Comparison of ENCODE assay signal across 10 cellular contexts in the genomic region with DNA sequence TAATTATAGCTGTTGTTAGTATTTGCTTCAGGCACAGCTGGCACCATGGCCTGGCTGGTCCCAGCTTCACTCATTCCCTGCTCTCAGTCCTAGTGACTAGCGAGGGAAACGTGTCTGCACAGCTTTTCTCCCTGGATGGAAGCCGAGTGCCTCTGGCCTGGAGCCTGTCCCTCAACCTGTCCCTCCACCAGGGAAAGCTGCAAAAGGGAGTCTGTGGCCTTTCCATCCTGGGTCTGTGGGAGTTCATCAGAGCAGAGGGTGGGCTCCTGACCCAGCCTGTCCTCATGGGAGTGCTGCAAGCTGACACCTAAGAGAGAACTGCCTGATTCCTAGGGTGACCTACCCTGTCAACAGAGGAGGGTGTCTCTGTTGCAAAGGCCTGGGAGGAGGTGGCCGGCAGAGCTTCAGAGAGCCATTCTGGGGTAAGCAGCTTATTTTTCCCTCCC.
A peak's percentile ranks its signal among the peaks of the same experiment; 100 is the strongest.
DNase-seq lines count a peak whose midpoint lies in the region; ATAC-seq, FAIRE-seq and TF ChIP-seq lines count a peak whose summit lies in the region.
"Had no signal": no experiment of that assay in that cellular context is flagged by ENCODE, and none has a peak within 500 bp of the region (broad histone marks: within the 10 kb centered on the region; RNA-seq: fewer than 3 reads in every experiment).

No MANE protein-coding gene starts in this region.

- H3K27me3 ChIP-seq in mesendoderm (ENCODE audit: insufficient read depth, low read length, poor library complexity) (no peaks in the 10 kb centered on the region), transverse colon (no peaks in the 10 kb centered on the region)

- no peak for ATAC-seq in HG03571 (IDR thresholded peaks at IDR 0.05; ENCODE audit: unreplicated experiment)

- no peak overlapping the region for H4K8ac ChIP-seq in mesendoderm (ENCODE audit: low read depth, low read length)

- no peak overlapping the region for H3K4me2 ChIP-seq in mesendoderm (ENCODE audit: low read length)

- no peaks in the 10 kb centered on the region for H3K4me1 ChIP-seq in mesendoderm (ENCODE audit: control insufficient read depth, low read depth, low read length)
- H3K4me1 ChIP-seq in transverse colon = peaks cover 0 to 10% (median 9%) of the 10 kb centered on the region in 4 donors

- no peaks in the 10 kb centered on the region for H3K9me3 Mint-ChIP-seq in chondrocyte (ENCODE audit: low read depth)
- H3K9me3 Mint-ChIP-seq: activated CD4-positive, alpha-beta memory T cell treated with anti-CD3 and anti-CD28 coated beads for 36 hours; T-helper 2 cell treated with Interferon-gamma antibody and Interleukin-4, amounts not matched to agents 5 μg/mL and 100 μg/mL, for 36 hours had no signal

- no CpG with 5 or more reads among the region's 4 CpGs for WGBS in mesendoderm (ENCODE audit: extremely low coverage, insufficient coverage, low lambda C conversion rate)
- 73 to 79% methylated on average over 3 to 4 of the region's 4 CpGs for WGBS in transverse colon (ENCODE audit: low coverage in 1 of 2), 2 donors

- no peak overlapping the region for H3K4me3 Mint-ChIP-seq in chondrocyte (ENCODE audit: unreplicated experiment)
- H3K4me3 Mint-ChIP-seq: activated CD4-positive, alpha-beta memory T cell treated with anti-CD3 and anti-CD28 coated beads for 36 hours; T-helper 2 cell treated with Interferon-gamma antibody and Interleukin-4, amounts not matched to agents 5 μg/mL and 100 μg/mL, for 36 hours had no signal

- H3K27ac ChIP-seq in mesendoderm (ENCODE audit: low read depth, low read length) = no peak overlapping the region
- H3K27ac ChIP-seq in transverse colon = peak overlapping the region; percentile 7 to 60 (median 38)

- no peak overlapping the region for H3K4me3 ChIP-seq in mesendoderm (ENCODE audit: low read length)
- no peak overlapping the region for H3K4me3 ChIP-seq in transverse colon

- no peak for TF ChIP-seq CTCF in chondrocyte (IDR thresholded peaks at IDR 0.05)
- no peak for TF ChIP-seq CTCF in transverse colon (IDR thresholded peaks at IDR 0.05)

- no peaks in the 10 kb centered on the region for H3K27me3 Mint-ChIP-seq in chondrocyte (ENCODE audit: low read depth)
- H3K27me3 Mint-ChIP-seq: activated CD4-positive, alpha-beta memory T cell treated with anti-CD3 and anti-CD28 coated beads for 36 hours had no signal

- H2BK5ac ChIP-seq in mesendoderm (ENCODE audit: low read length) = no peak overlapping the region

- H2AK5ac ChIP-seq in mesendoderm (ENCODE audit: low read length) = no peak overlapping the region

- H3K36me3 ChIP-seq in mesendoderm (ENCODE audit: control insufficient read depth, insufficient read depth, low read length) (no peaks in the 10 kb centered on the region), transverse colon (no peaks in the 10 kb centered on the region)

- H3K4me1 Mint-ChIP-seq in chondrocyte (ENCODE audit: low read depth) = peaks cover 25% of the 10 kb centered on the region

- peak overlapping the region; percentile 90 for H3K27ac Mint-ChIP-seq in chondrocyte (ENCODE audit: unreplicated experiment)
- H3K27ac Mint-ChIP-seq: activated CD4-positive, alpha-beta memory T cell treated with anti-CD3 and anti-CD28 coated beads for 36 hours; T-helper 2 cell treated with Interferon-gamma antibody and Interleukin-4, amounts not matched to agents 5 μg/mL and 100 μg/mL, for 36 hours had no signal

- TF ChIP-seq EP300 in transverse colon (IDR thresholded peaks at IDR 0.05; ENCODE audit: low read depth) = no peak

- no peaks in the 10 kb centered on the region for H3K79me1 ChIP-seq in mesendoderm (ENCODE audit: low read length)

- H4K5ac ChIP-seq in mesendoderm (ENCODE audit: low read length) = no peak overlapping the region

- H3K9ac ChIP-seq in mesendoderm (ENCODE audit: low read length) = no peak overlapping the region

- no peaks in the 10 kb centered on the region for H3K36me3 Mint-ChIP-seq in chondrocyte (ENCODE audit: low read depth)
- H3K36me3 Mint-ChIP-seq: activated CD4-positive, alpha-beta memory T cell treated with anti-CD3 and anti-CD28 coated beads for 36 hours had no signal

- in situ Hi-C loops in transverse colon (cut with MboI; ENCODE audit: low pct_ligation_motif_present in 1 of 4, low pct_unique_long_range_greater_than_20kb in 1 of 4, low sequenced_read_pairs in 3 of 4) = no loop called here

- no peak overlapping the region for H2BK15ac ChIP-seq in mesendoderm (replicated peaks; ENCODE audit: low read depth)

- intact Hi-C loops in transverse colon (cut with DNase I; ENCODE audit: low total_unique reads) = no loop called here

- H3K79me2 ChIP-seq in mesendoderm (ENCODE audit: control insufficient read depth, insufficient read depth, low read length) = no peaks in the 10 kb centered on the region

- peak overlapping the region; percentile 44 for H3K56ac ChIP-seq in mesendoderm (ENCODE audit: low read length)

- DNase-seq in NCI-H748 (lab: John Stamatoyannopoulos, UW; ENCODE audit: unreplicated experiment) (peak; percentile 62), NCI-H748 treated with DMSO at 0.1 percent for 48 hours (lab: John Stamatoyannopoulos, UW) (no peak), chondrocyte (ENCODE audit: low spot score) (no peak), mesendoderm (no peak), transverse colon (no peak), GM19239 (ENCODE audit: insufficient read length, low spot score) (no peak)
- DNase-seq in stimulated activated CD4-positive, alpha-beta T cell treated with anti-CD3 and anti-CD28 coated beads, Interleukin-15, amount 100 ng/mL, for 24 hours = no peak
- DNase-seq: activated CD4-positive, alpha-beta memory T cell treated with anti-CD3 and anti-CD28 coated beads for 36 hours had no signal

- H2BK120ac ChIP-seq in mesendoderm (ENCODE audit: low read depth, low read length) = no peak overlapping the region

- no peak for TF ChIP-seq POLR2A in transverse colon (IDR thresholded peaks at IDR 0.05)

- no peak for FAIRE-seq in GM19239 (lab: Jason Lieb, UNC)

- no peak overlapping the region for H3K4ac ChIP-seq in mesendoderm (ENCODE audit: low read depth, low read length)

- H3K9me3 ChIP-seq in transverse colon = no peaks in the 10 kb centered on the region

- no peak overlapping the region for H3K18ac ChIP-seq in mesendoderm (ENCODE audit: low read length)

- H3K23ac ChIP-seq in mesendoderm (ENCODE audit: low read length) = no peak overlapping the region
